15 cellular contexts compared by ENCODE assay signal in genomic region chr5:31192442-31192841, GRCh38. TPM values are rescaled to one million over a fixed set of nuclear protein-coding genes. Genes with fewer than 3 reads are reported as not detected.
"Had no signal": no experiment of that assay in that cellular context is flagged by ENCODE, and none has a peak within 500 bp of the region (broad histone marks: within the 10 kb centered on the region; RNA-seq: fewer than 3 reads in every experiment).

No MANE protein-coding gene starts in this region.

- H3K36me3 ChIP-seq: adrenal gland had no signal

- DNase-seq: activated B cell treated with CpG ODN at 0.5 μM for 24 hours; activated CD4-positive, alpha-beta T cell treated with anti-CD3 and anti-CD28 coated beads for 48 hours; activated CD8-positive, alpha-beta memory T cell treated with anti-CD3 and anti-CD28 coated beads, Interleukin-2, amount 50 U/mL, for 4 hours; activated CD8-positive, alpha-beta T cell treated with anti-CD3 and anti-CD28 coated beads for 36 hours; activated effector memory CD4-positive, alpha-beta T cell treated with anti-CD3 and anti-CD28 coated beads, Interleukin-2, amount 50 U/mL, for 16 hours; activated T-cell treated with anti-CD3 and anti-CD28 coated beads, Interleukin-2, amount 50 U/mL, for 48 hours; adrenal gland; caudate nucleus; effector CD4-positive, alpha-beta T cell; foreskin melanocyte; left colon; stimulated activated CD4-positive, alpha-beta T cell treated with anti-CD3 and anti-CD28 coated beads, Interleukin-12 subunit alpha, Interleukin-12 subunit beta, amount 100 ng/mL, for 4 hours; T-helper 17 cell had no signal

- H3K9me3 ChIP-seq: adrenal gland had no signal

- H3K4me3 ChIP-seq: adrenal gland had no signal

- H3K27ac ChIP-seq: adrenal gland had no signal

RNA-seq across cellular contexts. Expression of gene CDH6, which starts 1.0 kb away (rescaled TPM):
- total RNA-seq: activated B cell treated with CpG ODN at 0.5 μM for 24 hours; activated CD8-positive, alpha-beta T cell treated with anti-CD3 and anti-CD28 coated beads for 36 hours; endothelial cell of umbilical vein; lung microvascular endothelial cell had no signal
